Comparison of ENCODE assay signal across 8 cellular contexts in the genomic region with DNA sequence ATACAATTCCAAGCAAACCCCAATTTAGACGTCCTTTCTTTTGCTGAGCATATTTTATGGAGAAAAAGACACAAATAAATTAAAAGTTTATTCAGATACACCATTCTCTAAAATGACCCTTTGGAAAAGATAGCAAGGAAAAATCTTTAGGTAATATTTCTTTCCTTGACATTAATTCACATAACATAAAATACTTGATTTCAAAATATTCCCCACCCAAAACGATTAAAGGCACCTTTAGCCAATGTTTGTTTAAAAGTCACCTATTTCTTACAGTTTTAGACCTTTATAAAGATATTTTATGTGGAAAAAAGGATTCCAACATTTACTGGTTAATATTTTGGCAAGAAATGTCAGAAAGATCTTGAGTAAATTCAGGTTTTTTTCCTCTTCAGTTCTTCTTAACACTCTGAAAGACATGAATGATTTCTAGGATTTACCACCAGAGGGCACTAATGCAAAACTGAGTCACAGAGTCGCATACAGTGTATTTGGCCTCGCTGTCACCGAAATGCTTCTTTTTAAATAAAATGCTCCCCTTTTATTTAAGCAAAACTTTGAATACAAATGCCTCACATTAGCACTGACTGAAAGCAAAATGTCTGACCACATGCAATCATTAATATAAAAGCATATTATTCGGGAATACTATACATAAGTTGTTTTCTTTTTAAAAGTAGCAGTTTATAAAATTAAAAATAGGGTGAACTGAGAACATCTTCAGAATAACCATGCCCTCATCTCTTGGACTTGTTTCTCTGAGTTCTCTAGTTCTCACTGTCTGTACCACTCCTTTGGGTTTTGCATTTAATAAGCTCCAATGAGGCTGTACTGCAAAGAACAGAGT.
DNase-seq lines count a peak whose midpoint lies in the region; ATAC-seq and TF ChIP-seq lines count a peak whose summit lies in the region.

No MANE protein-coding gene starts in this region.

- TF ChIP-seq CTCF in cardiac muscle cell (IDR thresholded peaks at IDR 0.05; ENCODE audit: low read depth, low read length) (peak; percentile 64), nephron (IDR thresholded peaks at IDR 0.05; ENCODE audit: unreplicated experiment in 3 of 3) (peak; percentile 72 to 76 (median 73))

- peaks cover 12% of the 10 kb centered on the region for H3K4me1 Mint-ChIP-seq in nephron

- ATAC-seq in HG02840 (IDR thresholded peaks at IDR 0.05; ENCODE audit: low FRiP score, unreplicated experiment) (no peak), GM21360 (IDR thresholded peaks at IDR 0.05; ENCODE audit: unreplicated experiment) (no peak)

- H3K27me3 ChIP-seq in cardiac muscle cell (no peaks in the 10 kb centered on the region), SJCRH30 (no peaks in the 10 kb centered on the region)

- peaks cover 11% of the 10 kb centered on the region for H3K27me3 Mint-ChIP-seq in nephron (ENCODE audit: low read depth)

- no peaks in the 10 kb centered on the region for H3K9me3 ChIP-seq in cardiac muscle cell (ENCODE audit: low read depth)
- H3K9me3 ChIP-seq in SJCRH30 (replicated peaks): no peaks in the 10 kb centered on the region

- no peaks in the 10 kb centered on the region for H3K36me3 Mint-ChIP-seq in nephron (ENCODE audit: low read depth)

- DNase-seq in cardiac muscle cell (ENCODE audit: low read depth in 1 of 2, low spot score in 1 of 2) (peak; percentile 76 to 79), cardiac septum (ENCODE audit: low spot score) (no peak), NAMALWA (ENCODE audit: low spot score) (peak; percentile 91), SJCRH30 (peak; percentile 35 to 83), epidermal melanocyte (ENCODE audit: insufficient read length, low spot score) (peak; percentile 46)

- H3K27ac Mint-ChIP-seq in nephron: no peak overlapping the region

- H3K4me3 Mint-ChIP-seq in nephron: no peak overlapping the region

- no peak overlapping the region for H3K27ac ChIP-seq in cardiac muscle cell
- no peak overlapping the region for H3K27ac ChIP-seq in SJCRH30

- no peaks in the 10 kb centered on the region for H3K9me3 Mint-ChIP-seq in nephron

- intact Hi-C loops in cardiac septum (cut with DNase I): no loop called here

- H3K36me3 ChIP-seq in cardiac muscle cell (no peaks in the 10 kb centered on the region), SJCRH30 (no peaks in the 10 kb centered on the region)

- peaks cover 8% of the 10 kb centered on the region for H3K4me1 ChIP-seq in cardiac muscle cell (ENCODE audit: low read depth)
- H3K4me1 ChIP-seq in SJCRH30: peaks cover 11% of the 10 kb centered on the region

- no peak overlapping the region for H3K4me3 ChIP-seq in cardiac muscle cell
- no peak overlapping the region for H3K4me3 ChIP-seq in SJCRH30
